In genomic region chr17:9887521-9887920, GRCh38 we compare ENCODE assay signal across 20 cellular contexts. TPM values are rescaled to one million over a fixed set of nuclear protein-coding genes. Genes with fewer than 3 reads are reported as not detected.
DNase-seq lines count a peak whose midpoint lies in the region; ATAC-seq, FAIRE-seq and TF ChIP-seq lines count a peak whose summit lies in the region.
"Had no signal": no experiment of that assay in that cellular context is flagged by ENCODE, and none has a peak within 500 bp of the region (broad histone marks: within the 10 kb centered on the region; RNA-seq: fewer than 3 reads in every experiment).

No MANE protein-coding gene starts in this region.

- peak; percentile 43 for FAIRE-seq in A549 (lab: Jason Lieb, UNC)
- FAIRE-seq: G401.6, GM12892, H54 had no signal

- POLR2A ChIA-PET in A549 (lab: Yijun Ruan, JAX) (no interaction called here), RWPE1 (lab: Yijun Ruan, JAX; ENCODE audit: low non-redundant PET) (no interaction called here)

- DNase-seq in A549 (ENCODE audit: low read depth in 1 of 2, low spot score in 1 of 2) (peak; percentile 47 to 71), HT-29 (ENCODE audit: low spot score) (peak; percentile 13), RWPE1 (ENCODE audit: low spot score) (peak; percentile 43), dorsolateral prefrontal cortex (no peak), NCI-H774 (lab: John Stamatoyannopoulos, UW) (no peak), kidney glomerular epithelial cell (lab: John Stamatoyannopoulos, UW) (no peak)
- DNase-seq: 8988T; ACHN; Calu3; CD4-positive, alpha-beta T cell; DMS 273 treated with DMSO at 0.1 percent for 48 hours; DMS79; IMR-90 had no signal

- 0 out of 5 replicates have a peak, but pooled peaks of 1 of the 2 experiments have one; percentile 13 for TF ChIP-seq EP300 in A549 (IDR thresholded peaks at IDR 0.05)

- CTCF ChIA-PET in A549 (lab: Yijun Ruan, JAX): interaction anchor here (1.0 to 3.2 kb wide), 5 partner anchors 13 to 159 kb away, joined by 4 to 26 read pairs (median 4); partner anchors contain the start of gene RCVRN
- CTCF ChIA-PET in RWPE1 (lab: Yijun Ruan, JAX): no interaction called here

- no peaks in the 10 kb centered on the region for H3K27me3 ChIP-seq in dorsolateral prefrontal cortex

- H3K27ac ChIP-seq in A549 (peak overlapping the region; percentile 52 to 61; a peak in 5 of 6 replicates), RWPE1 (no peak overlapping the region), dorsolateral prefrontal cortex (peak overlapping the region in 57 of 59 donors; percentile 29 to 94 (median 82))
- H3K27ac ChIP-seq: BLaER1 treated with 17β-estradiol and CSF1 and Interleukin-3, amounts not matched to agents 10 nM and 100 nM had no signal

- TF ChIP-seq POLR2A in A549 (IDR thresholded peaks at IDR 0.05; ENCODE audit: low read length): no peak
- no peak for TF ChIP-seq POLR2A in GM18505 (IDR thresholded peaks at IDR 0.05; ENCODE audit: borderline replicate concordance, extremely low read depth, insufficient read depth, insufficient read length)

- TF ChIP-seq RAD21 in A549 (conservative IDR thresholded peaks at IDR 0.05 in 1 of 2, IDR thresholded peaks at IDR 0.05 in 1 of 2): no peak

- WGBS in A549 (ENCODE audit: missing lambda C conversion rate): 28% methylated on average over 8 of the region's 8 CpGs

- intact Hi-C loops in dorsolateral prefrontal cortex (cut with DNase I): loop anchor here in 1 of 2 donors (5.0 kb wide), 1 partner anchor 80 kb away; no protein-coding TSS in a partner anchor

- TF ChIP-seq CTCF in A549 (IDR thresholded peaks at IDR 0.05) (no peak), RWPE1 (conservative IDR thresholded peaks at IDR 0.05; ENCODE audit: low read depth) (no peak), dorsolateral prefrontal cortex (IDR thresholded peaks at IDR 0.05 in 54 of 56, conservative IDR thresholded peaks at IDR 0.05 in 2 of 56; ENCODE audit: low read depth in 1 of 56, partially characterized antibody in 56 of 56) (no peak)

- H3K4me1 ChIP-seq in A549: peaks cover 32% of the 10 kb centered on the region

- H3K9me3 ChIP-seq in A549: peaks cover 46% of the 10 kb centered on the region

- H3K4me3 ChIP-seq in A549: no peak overlapping the region
- no peak overlapping the region for H3K4me3 ChIP-seq in dorsolateral prefrontal cortex
- H3K4me3 ChIP-seq: BLaER1 treated with 17β-estradiol and CSF1 and Interleukin-3, amounts not matched to agents 10 nM and 100 nM had no signal

- peak; percentile 69 for ATAC-seq in A549
- no peak for ATAC-seq in GM18505 (IDR thresholded peaks at IDR 0.05; ENCODE audit: unreplicated experiment)
- ATAC-seq in HG02678 (IDR thresholded peaks at IDR 0.05; ENCODE audit: unreplicated experiment): no peak
- ATAC-seq: HCT116 had no signal

- H3K4me2 ChIP-seq in A549: peak overlapping the region; percentile 29

TF ChIP-seq in A549, 52 proteins besides CTCF, POLR2A, EP300 and RAD21:
- TF ChIP-seq GATA3 (IDR thresholded peaks at IDR 0.05; ENCODE audit: borderline replicate concordance): no peak
- TF ChIP-seq FOSL2 (IDR thresholded peaks at IDR 0.05): 0 out of 2 replicates have a peak, but pooled peaks have one; percentile 27
- TF ChIP-seq FOSL2 (CRISPR knock-in tag; IDR thresholded peaks at IDR 0.05): peak; percentile 52
- TF ChIP-seq BCL3 (IDR thresholded peaks at IDR 0.05): 0 out of 3 replicates have a peak, but pooled peaks have one; percentile 31
- peak; percentile 45 to 50; a peak in 3 of 4 replicates for TF ChIP-seq CEBPB (IDR thresholded peaks at IDR 0.05)
- TF ChIP-seq HES2 (IDR thresholded peaks at IDR 0.05): peak; percentile 36; the same call in 1 of the 2 replicates
- peak; percentile 43; the same call in 1 of the 2 replicates for TF ChIP-seq JUNB (IDR thresholded peaks at IDR 0.05)
TF ChIP-seq in A549: peak in this region for 5.

RNA-seq across cellular contexts. Expression of gene RCVRN, which starts 17.6 kb away (rescaled TPM):
- polyA plus RNA-seq in A549 (2011; rRNA removed): not detected in 2 replicates
- polyA plus RNA-seq in A549 (2012; cell fraction: cytosol; rRNA removed): not detected in 2 replicates
- not detected in 2 replicates for polyA plus RNA-seq in A549 (2012; cell fraction: nucleus; rRNA removed)
- not detected in 3 replicates for polyA plus RNA-seq in A549 (2017; fragmentation: RNase III; extraction: RNeasy Plus Mini Kit Qiagen cat#74134 plus additional on column Dnase treatment)
- not detected in 2 replicates for polyA minus RNA-seq in A549 (2011; rRNA and poly(A)+ RNA removed)
- total RNA-seq in HT-29 (2014; rRNA removed; shearing (Covaris generic)): not detected in 2 replicates
- total RNA-seq in dorsolateral prefrontal cortex: 1 to 10 TPM in 102 of 120 experiments, under 1 TPM in 18; 0.18 to 9.5 (median 2.6) TPM
- total RNA-seq: Calu3; CD4-positive, alpha-beta T cell; IMR-90 had no signal
- polyA plus RNA-seq: IMR-90 had no signal

Comparison
In these comparisons a context has a peak if more than half of its experiments do, and no peak if none do; other contexts are left out.
1. ATAC-seq: peak in A549 (2 of 2); none in GM18505 (single experiment) and HG02678 (single experiment).
2. DNase-seq: peak in A549 (2 of 2), HT-29 (single experiment) and RWPE1 (single experiment); none in dorsolateral prefrontal cortex (0 of 10), NCI-H774 (single experiment) and kidney glomerular epithelial cell (single experiment).